1 cellular context compared by ENCODE assay signal in the genomic region with DNA sequence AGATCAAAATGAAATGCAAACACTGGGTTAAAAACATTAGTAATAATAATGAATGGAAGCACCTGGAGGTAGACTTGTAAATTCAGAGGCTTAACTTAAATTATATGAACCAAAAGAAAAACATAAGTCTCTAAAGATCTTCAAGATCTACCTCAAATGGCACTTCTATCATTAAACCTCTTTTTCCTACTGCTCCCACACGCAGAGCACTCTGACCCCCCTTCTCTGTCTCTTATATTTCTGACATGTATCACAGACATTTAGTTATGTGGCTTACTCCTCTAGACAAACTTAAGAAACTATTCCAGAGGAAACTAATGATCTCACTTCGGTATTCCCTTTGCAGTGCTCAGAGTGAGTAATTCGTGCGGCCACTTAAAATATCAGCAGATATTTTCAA.
TF ChIP-seq lines count a peak whose summit lies in the region.

No MANE protein-coding gene starts in this region.

TF ChIP-seq in GM12878, 131 proteins besides CTCF, POLR2A, EP300 and RAD21 (continued from another document):
- TF ChIP-seq SUZ12 (IDR thresholded peaks at IDR 0.05; ENCODE audit: unreplicated experiment) (no peak), GATAD2B (conservative IDR thresholded peaks at IDR 0.05; ENCODE audit: low read depth) (no peak), CHD1 (IDR thresholded peaks at IDR 0.05; ENCODE audit: low read depth, low read length) (no peak), RAD51 (IDR thresholded peaks at IDR 0.05) (no peak), TCF7 (IDR thresholded peaks at IDR 0.05; ENCODE audit: borderline replicate concordance) (no peak), ETV6 (conservative IDR thresholded peaks at IDR 0.05 in 1 of 2, IDR thresholded peaks at IDR 0.05 in 1 of 2; ENCODE audit: borderline replicate concordance in 1 of 2, low read depth in 1 of 2) (no peak), IKZF2 (IDR thresholded peaks at IDR 0.05) (no peak), ASH2L (IDR thresholded peaks at IDR 0.05; ENCODE audit: borderline replicate concordance, low read depth) (no peak)
- TF ChIP-seq, protein P1, sequence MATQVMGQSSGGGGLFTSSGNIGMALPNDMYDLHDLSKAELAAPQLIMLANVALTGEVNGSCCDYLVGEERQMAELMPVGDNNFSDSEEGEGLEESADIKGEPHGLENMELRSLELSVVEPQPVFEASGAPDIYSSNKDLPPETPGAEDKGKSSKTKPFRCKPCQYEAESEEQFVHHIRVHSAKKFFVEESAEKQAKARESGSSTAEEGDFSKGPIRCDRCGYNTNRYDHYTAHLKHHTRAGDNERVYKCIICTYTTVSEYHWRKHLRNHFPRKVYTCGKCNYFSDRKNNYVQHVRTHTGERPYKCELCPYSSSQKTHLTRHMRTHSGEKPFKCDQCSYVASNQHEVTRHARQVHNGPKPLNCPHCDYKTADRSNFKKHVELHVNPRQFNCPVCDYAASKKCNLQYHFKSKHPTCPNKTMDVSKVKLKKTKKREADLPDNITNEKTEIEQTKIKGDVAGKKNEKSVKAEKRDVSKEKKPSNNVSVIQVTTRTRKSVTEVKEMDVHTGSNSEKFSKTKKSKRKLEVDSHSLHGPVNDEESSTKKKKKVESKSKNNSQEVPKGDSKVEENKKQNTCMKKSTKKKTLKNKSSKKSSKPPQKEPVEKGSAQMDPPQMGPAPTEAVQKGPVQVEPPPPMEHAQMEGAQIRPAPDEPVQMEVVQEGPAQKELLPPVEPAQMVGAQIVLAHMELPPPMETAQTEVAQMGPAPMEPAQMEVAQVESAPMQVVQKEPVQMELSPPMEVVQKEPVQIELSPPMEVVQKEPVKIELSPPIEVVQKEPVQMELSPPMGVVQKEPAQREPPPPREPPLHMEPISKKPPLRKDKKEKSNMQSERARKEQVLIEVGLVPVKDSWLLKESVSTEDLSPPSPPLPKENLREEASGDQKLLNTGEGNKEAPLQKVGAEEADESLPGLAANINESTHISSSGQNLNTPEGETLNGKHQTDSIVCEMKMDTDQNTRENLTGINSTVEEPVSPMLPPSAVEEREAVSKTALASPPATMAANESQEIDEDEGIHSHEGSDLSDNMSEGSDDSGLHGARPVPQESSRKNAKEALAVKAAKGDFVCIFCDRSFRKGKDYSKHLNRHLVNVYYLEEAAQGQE (IDR thresholded peaks at IDR 0.05; ENCODE audit: low read depth, low read length) = no peak
- TF ChIP-seq, protein P2, sequence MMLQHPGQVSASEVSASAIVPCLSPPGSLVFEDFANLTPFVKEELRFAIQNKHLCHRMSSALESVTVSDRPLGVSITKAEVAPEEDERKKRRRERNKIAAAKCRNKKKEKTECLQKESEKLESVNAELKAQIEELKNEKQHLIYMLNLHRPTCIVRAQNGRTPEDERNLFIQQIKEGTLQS (IDR thresholded peaks at IDR 0.05; ENCODE audit: borderline replicate concordance, extremely low read depth, low read depth, low read length) = no peak
